Comparison of ENCODE assay signal across 8 cellular contexts in the genomic region with DNA sequence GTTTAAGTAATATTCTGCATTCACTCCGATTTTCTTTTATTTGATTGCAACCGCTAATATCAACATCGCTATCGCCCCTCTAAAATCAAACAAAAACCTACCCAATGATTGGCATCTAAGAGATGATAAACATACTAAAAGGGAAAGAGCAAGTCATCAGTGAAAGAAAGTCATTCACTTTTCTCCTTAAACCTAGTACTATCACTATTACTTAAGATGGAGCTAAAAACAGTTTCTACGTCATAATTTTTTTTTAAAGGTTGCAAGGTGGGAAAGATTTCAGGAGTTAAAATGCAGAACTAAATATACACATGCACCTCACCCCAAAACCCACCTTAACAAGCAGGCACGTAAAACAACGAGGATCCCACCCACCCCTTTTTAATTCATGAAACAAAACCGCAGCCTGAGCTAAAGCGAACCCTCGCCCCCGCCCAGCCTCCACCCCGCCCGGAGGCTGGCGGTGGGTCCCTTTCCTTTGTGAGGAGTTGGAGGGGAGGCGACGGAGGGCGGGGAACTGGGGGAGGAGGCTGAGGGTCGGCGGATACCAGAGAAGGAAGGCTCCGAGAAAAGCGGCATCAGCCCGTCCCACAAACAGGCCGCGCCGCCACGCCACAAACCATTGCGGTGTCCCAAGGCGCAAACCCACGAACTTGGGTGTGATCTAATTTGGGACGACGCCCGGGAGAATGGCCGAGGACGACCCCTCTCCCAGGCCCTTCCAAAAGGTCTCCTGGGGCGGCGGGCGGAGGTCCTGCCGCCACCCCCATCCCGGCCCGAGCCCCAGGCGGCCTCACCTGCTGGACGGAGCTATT. TPM values are rescaled to one million over a fixed set of nuclear protein-coding genes. Genes with fewer than 3 reads are reported as not detected.
A peak's percentile ranks its signal among the peaks of the same experiment; 100 is the strongest.
DNase-seq lines count a peak whose midpoint lies in the region; ATAC-seq and TF ChIP-seq lines count a peak whose summit lies in the region.

No MANE protein-coding gene starts in this region.

- CTCF ChIA-PET in CD4-positive, alpha-beta memory T cell (lab: Charles Lee; ENCODE audit: partially characterized antibody), result interaction anchor here (0.7 to 2.4 kb wide), 9 partner anchors 8 to 215 kb away, joined by 3 to 20 read pairs (median 3); a partner anchor contains a TSS

- ATAC-seq in GM19463 (IDR thresholded peaks at IDR 0.05; ENCODE audit: unreplicated experiment) (peak; percentile 18), T-helper 17 cell (peak; percentile 13)

- in situ Hi-C loops in astrocyte of the cerebellum (cut with HindIII; ENCODE audit: low sequenced_read_pairs), result no loop called here

- POLR2A ChIA-PET in CD4-positive, alpha-beta memory T cell (lab: Charles Lee; ENCODE audit: partially characterized antibody), result interaction anchor here (0.8 to 3.5 kb wide), 22 partner anchors 10 to 587 kb away, joined by 3 to 59 read pairs (median 5); a partner anchor contains a TSS

- WGBS in spleen, 5 donors, result 0 to 1% (median 1%) methylated on average over 26 to 42 of the region's 42 CpGs

- intact Hi-C loops in CD4-positive, alpha-beta memory T cell (cut with micrococcal nuclease), result loop anchor here (1.0 to 5.0 kb wide), 2 partner anchors 40 to 84 kb away; a partner anchor contains a TSS
- intact Hi-C loops in spleen (cut with DNase I; ENCODE audit: low total_unique reads), result no loop called here

- H3K27me3 Mint-ChIP-seq in CD4-positive, alpha-beta memory T cell, result no peaks in the 10 kb centered on the region
- no peaks in the 10 kb centered on the region for H3K27me3 Mint-ChIP-seq in T-helper 17 cell

- no peaks in the 10 kb centered on the region for H3K27me3 ChIP-seq in CD4-positive, alpha-beta memory T cell (ENCODE audit: insufficient read depth, low read length)
- H3K27me3 ChIP-seq in iPS-20b (ENCODE audit: insufficient read depth, low read length) (no peaks in the 10 kb centered on the region), spleen (replicated peaks in 1 of 7) (no peaks in the 10 kb centered on the region)

- peak overlapping the region; percentile 47 to 97 for H3K4me3 ChIP-seq in CD4-positive, alpha-beta memory T cell (ENCODE audit: low read length in 2 of 2)
- H3K4me3 ChIP-seq in astrocyte of the cerebellum (ENCODE audit: low read depth, low read length) (peak overlapping the region; percentile 95), iPS-20b (ENCODE audit: low read length) (peak overlapping the region; percentile 97), spleen (peak overlapping the region; percentile 61 to 82 (median 76))

- H3K9me3 Mint-ChIP-seq in CD4-positive, alpha-beta memory T cell, result peaks cover 0 to 2% (median 0%) of the 10 kb centered on the region in 8 donors

- peaks cover 5 to 19% of the 10 kb centered on the region in 2 donors for H3K36me3 Mint-ChIP-seq in CD4-positive, alpha-beta memory T cell
- no peaks in the 10 kb centered on the region for H3K36me3 Mint-ChIP-seq in T-helper 17 cell (ENCODE audit: low read depth)

- H3K9me3 ChIP-seq in CD4-positive, alpha-beta memory T cell (ENCODE audit: control insufficient read depth in 1 of 2, low read length in 2 of 2), result no peaks in the 10 kb centered on the region
- no peaks in the 10 kb centered on the region for H3K9me3 ChIP-seq in T-helper 17 cell (ENCODE audit: control insufficient read depth, low read length, poor library complexity, severe bottlenecking)
- H3K9me3 ChIP-seq in iPS-20b (ENCODE audit: insufficient read depth, low read depth, low read length), result no peaks in the 10 kb centered on the region
- no peaks in the 10 kb centered on the region for H3K9me3 ChIP-seq in spleen

- DNase-seq in CD4-positive, alpha-beta memory T cell, result peak; percentile 57 to 77 (median 66)
- DNase-seq in HK-2 (ENCODE audit: unreplicated experiment) (peak; percentile 49), T-helper 17 cell (peak; percentile 34 to 53 (median 44)), astrocyte of the cerebellum (ENCODE audit: low read depth) (no peak), spleen (peak; percentile 92), superior temporal gyrus (ENCODE audit: extremely low spot score) (no peak)

- H3K4me1 ChIP-seq in CD4-positive, alpha-beta memory T cell (ENCODE audit: insufficient read depth, low read length), result peaks cover 52% of the 10 kb centered on the region
- H3K4me1 ChIP-seq in iPS-20b (ENCODE audit: insufficient read depth, low read length) (0 out of 2 replicates have a peak, but pooled peaks cover 4% of the 10 kb centered on the region), spleen (peaks cover 17 to 60% (median 52%) of the 10 kb centered on the region in 6 donors)

- H3K9ac ChIP-seq in iPS-20b (ENCODE audit: low read depth, low read length), result peak overlapping the region; percentile 95

- no peaks in the 10 kb centered on the region for H3K36me3 ChIP-seq in CD4-positive, alpha-beta memory T cell (ENCODE audit: insufficient read depth, low read length)
- H3K36me3 ChIP-seq in iPS-20b (ENCODE audit: insufficient read depth, low read depth, low read length) (no peaks in the 10 kb centered on the region), spleen (no peaks in the 10 kb centered on the region)

- H3K4me3 Mint-ChIP-seq in CD4-positive, alpha-beta memory T cell, result peak overlapping the region; percentile 87 to 99 (median 92)
- H3K4me3 Mint-ChIP-seq in T-helper 17 cell, result peak overlapping the region; percentile 97

- peaks cover 38 to 53% (median 46%) of the 10 kb centered on the region in 4 donors for H3K4me1 Mint-ChIP-seq in CD4-positive, alpha-beta memory T cell
- peaks cover 37% of the 10 kb centered on the region for H3K4me1 Mint-ChIP-seq in T-helper 17 cell

- TF ChIP-seq CTCF in astrocyte of the cerebellum (IDR thresholded peaks at IDR 0.05; ENCODE audit: low read depth, low read length, missing control alignments) (no peak), spleen (IDR thresholded peaks at IDR 0.05 in 8 of 11, conservative IDR thresholded peaks at IDR 0.05 in 3 of 11) (no peak)

- peak overlapping the region; percentile 99 to 100 (median 99) for H3K27ac Mint-ChIP-seq in CD4-positive, alpha-beta memory T cell
- H3K27ac Mint-ChIP-seq in T-helper 17 cell, result peak overlapping the region; percentile 99

- TF ChIP-seq POLR2A in spleen (IDR thresholded peaks at IDR 0.05), result no peak

- peak overlapping the region; percentile 98 for H3K27ac ChIP-seq in CD4-positive, alpha-beta memory T cell (ENCODE audit: low read depth, low read length)
- H3K27ac ChIP-seq in iPS-20b (ENCODE audit: low read length), result peak overlapping the region; percentile 93
- H3K27ac ChIP-seq in spleen, result peak overlapping the region; percentile 89 to 100 (median 99)

RNA-seq across cellular contexts. Expression of a gene that starts 0.8 kb away (rescaled TPM):
- total RNA-seq in CD4-positive, alpha-beta memory T cell, result 100 to 1,000 TPM; 106 to 122 TPM
- 10 to 100 TPM; 66.8 to 80.6 TPM for polyA plus RNA-seq in CD4-positive, alpha-beta memory T cell
- total RNA-seq in T-helper 17 cell, result 100 to 1,000 TPM; 134 to 152 TPM
- 10 to 100 TPM; 79.3 to 93.4 (median 84.7) TPM for total RNA-seq in spleen
- 10 to 100 TPM; 19.9 to 33.0 (median 24.6) TPM for polyA plus RNA-seq in spleen

Comparison
In these comparisons a context has a peak if more than half of its experiments do, and no peak if none do; other contexts are left out.
1. DNase-seq: peak in CD4-positive, alpha-beta memory T cell (5 of 5), HK-2 (single experiment), T-helper 17 cell (3 of 3) and spleen (single experiment); none in astrocyte of the cerebellum (single experiment) and superior temporal gyrus (single experiment).
2. Peak in every context shown above with its lines, with median percentiles within 50 percentile points of each other: H3K27ac ChIP-seq and H3K4me3 ChIP-seq.